8 cellular contexts compared by ENCODE assay signal in the genomic region with DNA sequence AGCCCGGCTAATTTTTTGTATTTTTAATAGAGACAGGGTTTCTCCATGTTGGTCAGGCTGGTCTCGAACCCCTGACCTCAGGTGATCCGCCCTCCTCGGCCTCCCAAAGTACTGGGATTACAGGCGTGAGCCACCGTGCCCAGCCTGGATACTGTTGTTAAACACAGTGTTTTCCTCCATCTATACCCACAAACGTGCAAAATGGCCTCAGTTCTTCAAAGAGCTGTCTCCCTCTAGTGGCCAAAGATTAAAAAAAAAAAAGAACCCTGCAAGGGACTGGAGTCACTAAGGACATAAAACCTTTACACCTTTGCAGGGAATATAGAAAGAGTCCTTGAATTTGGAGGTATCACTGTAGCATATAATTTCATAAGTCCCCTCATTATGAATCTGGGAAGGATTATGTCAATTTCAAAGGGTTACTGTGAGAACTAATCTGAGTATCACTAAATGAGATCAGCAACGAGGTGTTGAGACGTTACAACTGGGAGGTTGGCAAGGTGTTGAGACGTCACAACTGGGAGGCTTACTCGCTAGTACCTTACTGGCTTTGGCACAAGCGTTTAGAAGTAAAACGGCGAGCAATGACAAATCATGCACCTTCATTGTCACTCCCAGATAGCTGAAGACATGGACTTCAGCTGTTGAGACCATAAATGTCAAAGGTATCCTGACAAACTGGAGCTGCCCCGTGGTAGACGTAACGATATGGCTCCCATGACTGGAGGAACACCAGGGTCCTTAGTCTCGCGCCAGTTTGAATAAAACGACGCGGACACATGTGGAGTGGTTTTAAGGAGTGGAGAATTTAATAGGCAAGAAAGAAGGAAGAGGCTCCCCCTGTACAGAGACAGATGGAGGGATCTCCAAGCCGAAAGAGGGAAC. TPM values are rescaled to one million over a fixed set of nuclear protein-coding genes. Genes with fewer than 3 reads are reported as not detected.
DNase-seq lines count a peak whose midpoint lies in the region; ATAC-seq and TF ChIP-seq lines count a peak whose summit lies in the region.

No MANE protein-coding gene starts in this region.

- ATAC-seq in GM18870 (IDR thresholded peaks at IDR 0.05; ENCODE audit: unreplicated experiment) (peak; percentile 74), HG03378 (IDR thresholded peaks at IDR 0.05; ENCODE audit: unreplicated experiment) (no peak), HG03439 (IDR thresholded peaks at IDR 0.05; ENCODE audit: unreplicated experiment) (no peak)

- H3F3A ChIP-seq in PC-9 (ENCODE audit: insufficient read depth, low read depth), result no peaks in the 10 kb centered on the region

- H2AFZ ChIP-seq in PC-9 (no peak overlapping the region), mammary epithelial cell (ENCODE audit: low read depth, low read length) (no peak overlapping the region)

- 52% methylated on average over 18 of the region's 23 CpGs for WGBS in mammary epithelial cell (ENCODE audit: low coverage, missing lambda C conversion rate)
- WGBS in liver, result 71% methylated on average over 23 of the region's 23 CpGs

- DNase-seq in CD1c-positive myeloid dendritic cell (ENCODE audit: extremely low spot score) (peak; percentile 68), KBM-7 (peak; percentile 76), PC-9 (peak in 1 of 2 experiments; percentile 40), mammary epithelial cell (peak; percentile 47)

- no peak overlapping the region for H3K4me3 ChIP-seq in PC-9
- no peak overlapping the region for H3K4me3 ChIP-seq in mammary epithelial cell (replicated peaks in 1 of 3; ENCODE audit: insufficient read depth in 1 of 3, low read depth in 2 of 3, low read length in 3 of 3)
- H3K4me3 ChIP-seq in liver (ENCODE audit: low read depth in 1 of 3, low read length in 3 of 3), result no peak overlapping the region

- no peak overlapping the region for H3K4me2 ChIP-seq in PC-9
- H3K4me2 ChIP-seq in mammary epithelial cell (ENCODE audit: insufficient read depth, low read depth, low read length), result no peak overlapping the region

- no peaks in the 10 kb centered on the region for H3K9me3 ChIP-seq in PC-9 (ENCODE audit: insufficient read depth, low read depth)
- peaks cover 3% of the 10 kb centered on the region for H3K9me3 ChIP-seq in mammary epithelial cell (replicated peaks; ENCODE audit: insufficient read depth, low read length)
- peaks cover 0 to 2% (median 0%) of the 10 kb centered on the region in 4 donors for H3K9me3 ChIP-seq in liver (ENCODE audit: control insufficient read depth in 4 of 4, low read length in 3 of 4)

- H3K36me3 ChIP-seq in PC-9 (ENCODE audit: low read depth) (no peaks in the 10 kb centered on the region), mammary epithelial cell (ENCODE audit: insufficient read depth, low read length) (no peaks in the 10 kb centered on the region), liver (ENCODE audit: control insufficient read depth in 4 of 4, insufficient read depth in 3 of 4, low read depth in 1 of 4, low read length in 3 of 4) (no peaks in the 10 kb centered on the region)

- no peaks in the 10 kb centered on the region for H4K20me1 ChIP-seq in PC-9 (ENCODE audit: insufficient read depth)
- H4K20me1 ChIP-seq in mammary epithelial cell (ENCODE audit: insufficient read depth, low read length), result no peaks in the 10 kb centered on the region

- POLR2A ChIA-PET in PC-9 (lab: Charles Lee; ENCODE audit: unreplicated experiment), result no interaction called here

- no peaks in the 10 kb centered on the region for H3K9me2 ChIP-seq in PC-9 (ENCODE audit: insufficient read depth)

- BruUV-seq in PC-9 (replicated peaks; lab: Mats Ljungman, UMichigan) (no TSS peak), mammary epithelial cell (replicated peaks; lab: Mats Ljungman, UMichigan) (no TSS peak)

- H3K4me1 ChIP-seq in PC-9 (replicated peaks; ENCODE audit: insufficient read depth), result no peaks in the 10 kb centered on the region
- H3K4me1 ChIP-seq in mammary epithelial cell (ENCODE audit: insufficient read depth, low read length), result no peaks in the 10 kb centered on the region
- no peaks in the 10 kb centered on the region for H3K4me1 ChIP-seq in liver (ENCODE audit: control insufficient read depth in 4 of 4, insufficient read depth in 4 of 4, low read length in 3 of 4)

- H3K27me3 ChIP-seq in PC-9 (ENCODE audit: insufficient read depth, low read depth) (no peaks in the 10 kb centered on the region), mammary epithelial cell (ENCODE audit: insufficient read depth, low read length) (no peaks in the 10 kb centered on the region), liver (ENCODE audit: control insufficient read depth in 4 of 4, insufficient read depth in 4 of 4, low read length in 3 of 4) (no peaks in the 10 kb centered on the region)

- CTCF ChIA-PET in PC-9 (lab: Charles Lee) (interaction anchor here (0.7 kb wide), 1 partner anchor 80 kb away, joined by 3 read pairs; no protein-coding TSS in a partner anchor), mammary epithelial cell (lab: Charles Lee; ENCODE audit: low non-redundant PET) (interaction anchor here (0.7 kb wide), 1 partner anchor 845 kb away, joined by 4 read pairs; no protein-coding TSS in a partner anchor)

- in situ Hi-C loops in KBM-7 (cut with MboI; ENCODE audit: low pct_unique_long_range_greater_than_20kb, low sequenced_read_pairs), result no loop called here
- in situ Hi-C loops in mammary epithelial cell (cut with MboI; ENCODE audit: low sequenced_read_pairs in 2 of 2), result no loop called here

- H3K79me2 ChIP-seq in PC-9 (ENCODE audit: low read depth), result no peaks in the 10 kb centered on the region
- no peaks in the 10 kb centered on the region for H3K79me2 ChIP-seq in mammary epithelial cell (ENCODE audit: insufficient read depth, low read length)

- H3K27ac ChIP-seq in PC-9, result no peak overlapping the region
- H3K27ac ChIP-seq in mammary epithelial cell (ENCODE audit: insufficient read depth, low read depth, low read length), result no peak overlapping the region
- H3K27ac ChIP-seq in liver (ENCODE audit: low read depth in 1 of 2, low read length in 2 of 2), result no peak overlapping the region

- H3K9ac ChIP-seq in mammary epithelial cell (ENCODE audit: insufficient read depth, low read length) (no peak overlapping the region), liver (ENCODE audit: low read depth in 1 of 2, low read length in 2 of 2) (no peak overlapping the region)

- TF ChIP-seq RAD21 in liver (IDR thresholded peaks at IDR 0.05), result peak; percentile 67 to 77

- dilution Hi-C loops in mammary epithelial cell (cut with HindIII; ENCODE audit: low sequenced_read_pairs), result no loop called here

- intact Hi-C loops in PC-9 (cut with micrococcal nuclease; ENCODE audit: unreplicated experiment) (loop anchor here (1.0 to 5.0 kb wide), 2 partner anchors 84 to 411 kb away; no protein-coding TSS in a partner anchor), mammary epithelial cell (cut with micrococcal nuclease) (loop anchor here (1.0 kb wide), 2 partner anchors 83 to 411 kb away; no protein-coding TSS in a partner anchor)

- peak; percentile 72 for TF ChIP-seq CTCF in PC-9 (conservative IDR thresholded peaks at IDR 0.05)
- peak; percentile 49 to 64 for TF ChIP-seq CTCF in mammary epithelial cell (conservative IDR thresholded peaks at IDR 0.05 in 1 of 2, IDR thresholded peaks at IDR 0.05 in 1 of 2; ENCODE audit: extremely low read depth in 1 of 2, insufficient read depth in 1 of 2, low read depth in 1 of 2, low read length in 2 of 2)
- peak; percentile 55 for TF ChIP-seq CTCF in liver (IDR thresholded peaks at IDR 0.05; ENCODE audit: low read depth, low read length, missing input control)

TF ChIP-seq in liver, 16 proteins besides CTCF, POLR2A, EP300 and RAD21:
- TF ChIP-seq YY1 (IDR thresholded peaks at IDR 0.05), result peak; percentile 56
- TF ChIP-seq, protein P1, sequence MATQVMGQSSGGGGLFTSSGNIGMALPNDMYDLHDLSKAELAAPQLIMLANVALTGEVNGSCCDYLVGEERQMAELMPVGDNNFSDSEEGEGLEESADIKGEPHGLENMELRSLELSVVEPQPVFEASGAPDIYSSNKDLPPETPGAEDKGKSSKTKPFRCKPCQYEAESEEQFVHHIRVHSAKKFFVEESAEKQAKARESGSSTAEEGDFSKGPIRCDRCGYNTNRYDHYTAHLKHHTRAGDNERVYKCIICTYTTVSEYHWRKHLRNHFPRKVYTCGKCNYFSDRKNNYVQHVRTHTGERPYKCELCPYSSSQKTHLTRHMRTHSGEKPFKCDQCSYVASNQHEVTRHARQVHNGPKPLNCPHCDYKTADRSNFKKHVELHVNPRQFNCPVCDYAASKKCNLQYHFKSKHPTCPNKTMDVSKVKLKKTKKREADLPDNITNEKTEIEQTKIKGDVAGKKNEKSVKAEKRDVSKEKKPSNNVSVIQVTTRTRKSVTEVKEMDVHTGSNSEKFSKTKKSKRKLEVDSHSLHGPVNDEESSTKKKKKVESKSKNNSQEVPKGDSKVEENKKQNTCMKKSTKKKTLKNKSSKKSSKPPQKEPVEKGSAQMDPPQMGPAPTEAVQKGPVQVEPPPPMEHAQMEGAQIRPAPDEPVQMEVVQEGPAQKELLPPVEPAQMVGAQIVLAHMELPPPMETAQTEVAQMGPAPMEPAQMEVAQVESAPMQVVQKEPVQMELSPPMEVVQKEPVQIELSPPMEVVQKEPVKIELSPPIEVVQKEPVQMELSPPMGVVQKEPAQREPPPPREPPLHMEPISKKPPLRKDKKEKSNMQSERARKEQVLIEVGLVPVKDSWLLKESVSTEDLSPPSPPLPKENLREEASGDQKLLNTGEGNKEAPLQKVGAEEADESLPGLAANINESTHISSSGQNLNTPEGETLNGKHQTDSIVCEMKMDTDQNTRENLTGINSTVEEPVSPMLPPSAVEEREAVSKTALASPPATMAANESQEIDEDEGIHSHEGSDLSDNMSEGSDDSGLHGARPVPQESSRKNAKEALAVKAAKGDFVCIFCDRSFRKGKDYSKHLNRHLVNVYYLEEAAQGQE (IDR thresholded peaks at IDR 0.05), result no peak
- TF ChIP-seq, protein P2, sequence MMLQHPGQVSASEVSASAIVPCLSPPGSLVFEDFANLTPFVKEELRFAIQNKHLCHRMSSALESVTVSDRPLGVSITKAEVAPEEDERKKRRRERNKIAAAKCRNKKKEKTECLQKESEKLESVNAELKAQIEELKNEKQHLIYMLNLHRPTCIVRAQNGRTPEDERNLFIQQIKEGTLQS (IDR thresholded peaks at IDR 0.05), result no peak

RNA-seq across cellular contexts. Expression of a gene that starts 33.4 kb away (rescaled TPM):
- total RNA-seq in PC-9 (2021) (not detected in 2 replicates), mammary epithelial cell (under 1 TPM in 1 of 2 donors, not detected in 1; 0.33 TPM), liver (under 1 TPM; 0.05 to 0.08 TPM)
- polyA plus RNA-seq in mammary epithelial cell (0.01 TPM), liver (under 1 TPM in 1 of 2 donors, not detected in 1; 0.05 TPM)
- polyA minus RNA-seq in mammary epithelial cell, result not detected
